13 cellular contexts compared by ENCODE assay signal in genomic region chr3:60579734-60580133, GRCh38.
A peak's percentile ranks its signal among the peaks of the same experiment; 100 is the strongest.
DNase-seq lines count a peak whose midpoint lies in the region; ATAC-seq and TF ChIP-seq lines count a peak whose summit lies in the region.
"Had no signal": no experiment of that assay in that cellular context is flagged by ENCODE, and none has a peak within 500 bp of the region (broad histone marks: within the 10 kb centered on the region; RNA-seq: fewer than 3 reads in every experiment).

No MANE protein-coding gene starts in this region.

- no peaks in the 10 kb centered on the region for H3K9me3 Mint-ChIP-seq in CD14-positive monocyte
- H3K9me3 Mint-ChIP-seq: brain had no signal

- intact Hi-C loops in CD14-positive monocyte (cut with micrococcal nuclease), result no loop called here

- no peaks in the 10 kb centered on the region for H3K36me3 ChIP-seq in adipocyte (ENCODE audit: control insufficient read depth, insufficient read depth, low read length, severe bottlenecking)
- H3K36me3 ChIP-seq: BLaER1, Peyer's patch had no signal

- no peak for TF ChIP-seq CTCF in CD14-positive monocyte (IDR thresholded peaks at IDR 0.05)

- H3K4me3 Mint-ChIP-seq in CD14-positive monocyte, result no peak overlapping the region
- H3K4me3 Mint-ChIP-seq: brain had no signal

- H3K9me3 ChIP-seq in adipocyte (ENCODE audit: control insufficient read depth, low read length), result no peaks in the 10 kb centered on the region
- H3K9me3 ChIP-seq: BLaER1, Peyer's patch had no signal

- peaks cover 13% of the 10 kb centered on the region for H3K4me1 ChIP-seq in adipocyte (ENCODE audit: control insufficient read depth, insufficient read depth, low read length)
- H3K4me1 ChIP-seq: BLaER1, Peyer's patch had no signal

- DNase-seq in A172 (ENCODE audit: low spot score), result peak; percentile 66
- peak; percentile 74 for DNase-seq in GM04504 (ENCODE audit: low read depth)
- DNase-seq in adipocyte (ENCODE audit: low read depth), result peak; percentile 19
- peak; percentile 22 for DNase-seq in inferior parietal cortex (ENCODE audit: extremely low spot score)
- DNase-seq in amygdala (lab: John Stamatoyannopoulos, UW), result no peak
- DNase-seq in CD14-positive monocyte (ENCODE audit: low spot score), result no peak
- no peak for DNase-seq in COLO668 (lab: John Stamatoyannopoulos, UW; ENCODE audit: unreplicated experiment)
- DNase-seq: NCI-H1105 treated with DMSO at 0.1 percent for 48 hours, Peyer's patch had no signal

- H3K27me3 Mint-ChIP-seq in CD14-positive monocyte (ENCODE audit: low read depth in 3 of 3), result no peaks in the 10 kb centered on the region

- H3K4me3 ChIP-seq in adipocyte (ENCODE audit: low read length), result no peak overlapping the region
- H3K4me3 ChIP-seq: BLaER1, Peyer's patch had no signal

- H3K27ac Mint-ChIP-seq in CD14-positive monocyte, result no peak overlapping the region

- H3K36me3 Mint-ChIP-seq in CD14-positive monocyte, result no peaks in the 10 kb centered on the region
- H3K36me3 Mint-ChIP-seq: brain had no signal

- no peak for ATAC-seq in HG02798 (IDR thresholded peaks at IDR 0.05; ENCODE audit: poor library complexity, unreplicated experiment)
- ATAC-seq: esophagus mucosa had no signal

- peaks cover 5% of the 10 kb centered on the region for H3K4me1 Mint-ChIP-seq in CD14-positive monocyte

- H3K27me3 ChIP-seq in adipocyte (replicated peaks; ENCODE audit: control insufficient read depth, insufficient read depth, low read length), result no peaks in the 10 kb centered on the region
- H3K27me3 ChIP-seq: BLaER1, Peyer's patch had no signal

- no peak overlapping the region for H3K9ac ChIP-seq in adipocyte (ENCODE audit: low read length)
- H3K9ac ChIP-seq: BLaER1 had no signal

Comparison
In these comparisons a context has a peak if more than half of its experiments do, and no peak if none do; other contexts are left out.
1. DNase-seq: peak in A172 (single experiment), GM04504 (single experiment), adipocyte (single experiment) and inferior parietal cortex (single experiment); none in amygdala (0 of 56), CD14-positive monocyte (single experiment) and COLO668 (single experiment).